ENCODE assay signal across 1 cellular context in the genomic region with DNA sequence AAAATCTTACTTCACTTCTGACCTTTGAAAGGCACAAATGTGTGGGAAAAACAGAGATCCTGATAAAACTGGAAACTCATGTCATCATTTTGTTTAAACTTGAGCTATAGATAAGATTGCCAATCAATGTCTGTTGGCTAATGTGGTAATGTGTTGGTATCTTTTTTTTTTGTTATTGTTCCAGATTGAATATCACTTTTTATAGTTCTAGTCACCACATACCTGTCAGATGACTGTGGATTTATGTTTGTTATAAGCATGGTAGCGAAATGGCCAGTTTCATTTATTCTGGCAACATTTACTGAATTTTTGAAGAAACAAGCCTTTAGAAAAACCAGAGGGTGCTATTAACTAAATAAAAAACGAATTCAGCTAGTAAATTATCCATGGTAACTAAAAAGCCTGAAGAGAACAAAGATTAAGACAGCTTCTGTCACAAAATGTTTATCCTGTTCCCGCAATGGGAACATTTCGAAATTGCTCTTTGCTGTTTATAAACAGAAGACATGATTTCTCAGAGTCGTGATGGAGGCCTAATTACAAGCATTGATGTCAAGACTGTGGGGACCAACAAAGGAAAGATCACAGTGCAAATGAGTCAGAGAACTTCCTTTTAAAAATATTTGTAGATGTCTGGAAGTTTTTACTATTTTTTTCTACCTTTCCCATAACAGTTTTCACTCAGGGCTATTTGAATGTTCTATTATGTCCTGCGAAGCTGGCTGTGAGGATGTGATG.
TF ChIP-seq lines count a peak whose summit lies in the region.

No MANE protein-coding gene starts in this region.

TF ChIP-seq in SK-N-SH, 30 proteins besides CTCF, POLR2A, EP300 and RAD21 (continued from another document):
- no peak for TF ChIP-seq ELF1 (IDR thresholded peaks at IDR 0.05)
TF ChIP-seq in SK-N-SH: peak in this region for 0.
